1 cellular context compared by ENCODE assay signal in genomic region chr19:19385900-19386339, GRCh38.
TF ChIP-seq lines count a peak whose summit lies in the region.

No MANE protein-coding gene starts in this region.

TF ChIP-seq in K562, 482 proteins besides CTCF, POLR2A, EP300 and RAD21 (continued from another document):
- no peak for TF ChIP-seq RERE (CRISPR knock-in tag; IDR thresholded peaks at IDR 0.05; ENCODE audit: borderline replicate concordance)
- no peak for TF ChIP-seq SRSF1 (IDR thresholded peaks at IDR 0.05; ENCODE audit: low read depth, low read length)
- TF ChIP-seq, protein P1, sequence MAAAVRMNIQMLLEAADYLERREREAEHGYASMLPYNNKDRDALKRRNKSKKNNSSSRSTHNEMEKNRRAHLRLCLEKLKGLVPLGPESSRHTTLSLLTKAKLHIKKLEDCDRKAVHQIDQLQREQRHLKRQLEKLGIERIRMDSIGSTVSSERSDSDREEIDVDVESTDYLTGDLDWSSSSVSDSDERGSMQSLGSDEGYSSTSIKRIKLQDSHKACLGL (CRISPR knock-in tag; IDR thresholded peaks at IDR 0.05; ENCODE audit: borderline replicate concordance, poor library complexity, severe bottlenecking), result no peak
- TF ChIP-seq SIX5 (IDR thresholded peaks at IDR 0.05; ENCODE audit: borderline replicate concordance in 1 of 2, insufficient read depth in 1 of 2, low read depth in 1 of 2, low read length in 2 of 2), result no peak
- TF ChIP-seq USF2 (CRISPR knock-in tag; IDR thresholded peaks at IDR 0.05), result no peak
- no peak for TF ChIP-seq GMEB1 (CRISPR knock-in tag; IDR thresholded peaks at IDR 0.05)
- TF ChIP-seq ARID3B (CRISPR knock-in tag; IDR thresholded peaks at IDR 0.05; ENCODE audit: borderline replicate concordance), result no peak
- no peak for TF ChIP-seq ZC3H4 (CRISPR knock-in tag; IDR thresholded peaks at IDR 0.05; ENCODE audit: borderline replicate concordance)
- no peak for TF ChIP-seq PCBP2 (IDR thresholded peaks at IDR 0.05; ENCODE audit: low read depth, low read length, poor library complexity, severe bottlenecking)
- TF ChIP-seq, protein P2, sequence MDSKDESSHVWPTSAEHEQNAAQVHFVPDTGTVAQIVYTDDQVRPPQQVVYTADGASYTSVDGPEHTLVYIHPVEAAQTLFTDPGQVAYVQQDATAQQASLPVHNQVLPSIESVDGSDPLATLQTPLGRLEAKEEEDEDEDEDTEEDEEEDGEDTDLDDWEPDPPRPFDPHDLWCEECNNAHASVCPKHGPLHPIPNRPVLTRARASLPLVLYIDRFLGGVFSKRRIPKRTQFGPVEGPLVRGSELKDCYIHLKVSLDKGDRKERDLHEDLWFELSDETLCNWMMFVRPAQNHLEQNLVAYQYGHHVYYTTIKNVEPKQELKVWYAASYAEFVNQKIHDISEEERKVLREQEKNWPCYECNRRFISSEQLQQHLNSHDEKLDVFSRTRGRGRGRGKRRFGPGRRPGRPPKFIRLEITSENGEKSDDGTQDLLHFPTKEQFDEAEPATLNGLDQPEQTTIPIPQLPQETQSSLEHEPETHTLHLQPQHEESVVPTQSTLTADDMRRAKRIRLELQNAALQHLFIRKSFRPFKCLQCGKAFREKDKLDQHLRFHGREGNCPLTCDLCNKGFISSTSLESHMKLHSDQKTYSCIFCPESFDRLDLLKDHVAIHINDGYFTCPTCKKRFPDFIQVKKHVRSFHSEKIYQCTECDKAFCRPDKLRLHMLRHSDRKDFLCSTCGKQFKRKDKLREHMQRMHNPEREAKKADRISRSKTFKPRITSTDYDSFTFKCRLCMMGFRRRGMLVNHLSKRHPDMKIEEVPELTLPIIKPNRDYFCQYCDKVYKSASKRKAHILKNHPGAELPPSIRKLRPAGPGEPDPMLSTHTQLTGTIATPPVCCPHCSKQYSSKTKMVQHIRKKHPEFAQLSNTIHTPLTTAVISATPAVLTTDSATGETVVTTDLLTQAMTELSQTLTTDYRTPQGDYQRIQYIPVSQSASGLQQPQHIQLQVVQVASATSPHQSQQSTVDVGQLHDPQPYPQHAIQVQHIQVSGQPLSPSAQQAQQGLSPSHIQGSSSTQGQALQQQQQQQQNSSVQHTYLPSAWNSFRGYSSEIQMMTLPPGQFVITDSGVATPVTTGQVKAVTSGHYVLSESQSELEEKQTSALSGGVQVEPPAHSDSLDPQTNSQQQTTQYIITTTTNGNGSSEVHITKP (IDR thresholded peaks at IDR 0.05; ENCODE audit: partially characterized antibody), result no peak
- no peak; the same call in 1 of the 2 replicates for TF ChIP-seq MYC (IDR thresholded peaks at IDR 0.05; ENCODE audit: low read depth, low read length)
- no peak for TF ChIP-seq MYC (CRISPR knock-in tag; IDR thresholded peaks at IDR 0.05; ENCODE audit: borderline replicate concordance, low read depth)
- no peak for TF ChIP-seq NFYB (IDR thresholded peaks at IDR 0.05; ENCODE audit: extremely low read depth, insufficient read length)
- no peak for TF ChIP-seq CEBPB (tag; IDR thresholded peaks at IDR 0.05)
- TF ChIP-seq, protein P3, sequence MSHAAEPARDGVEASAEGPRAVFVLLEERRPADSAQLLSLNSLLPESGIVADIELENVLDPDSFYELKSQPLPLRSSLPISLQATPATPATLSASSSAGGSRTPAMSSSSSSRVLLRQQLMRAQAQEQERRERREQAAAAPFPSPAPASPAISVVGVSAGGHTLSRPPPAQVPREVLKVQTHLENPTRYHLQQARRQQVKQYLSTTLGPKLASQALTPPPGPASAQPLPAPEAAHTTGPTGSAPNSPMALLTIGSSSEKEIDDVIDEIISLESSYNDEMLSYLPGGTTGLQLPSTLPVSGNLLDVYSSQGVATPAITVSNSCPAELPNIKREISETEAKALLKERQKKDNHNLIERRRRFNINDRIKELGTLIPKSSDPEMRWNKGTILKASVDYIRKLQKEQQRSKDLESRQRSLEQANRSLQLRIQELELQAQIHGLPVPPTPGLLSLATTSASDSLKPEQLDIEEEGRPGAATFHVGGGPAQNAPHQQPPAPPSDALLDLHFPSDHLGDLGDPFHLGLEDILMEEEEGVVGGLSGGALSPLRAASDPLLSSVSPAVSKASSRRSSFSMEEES (CRISPR knock-in tag; IDR thresholded peaks at IDR 0.05), result no peak
- no peak for TF ChIP-seq ZNF280B (CRISPR knock-in tag; IDR thresholded peaks at IDR 0.05)
- TF ChIP-seq CHCHD3 (CRISPR knock-in tag; IDR thresholded peaks at IDR 0.05), result no peak
- no peak for TF ChIP-seq ILF3 (IDR thresholded peaks at IDR 0.05; ENCODE audit: borderline replicate concordance)
- no peak for TF ChIP-seq ZC3H8 (IDR thresholded peaks at IDR 0.05)
- no peak for TF ChIP-seq CBX3 (IDR thresholded peaks at IDR 0.05; ENCODE audit: borderline replicate concordance in 1 of 2, low read length in 2 of 2)
- TF ChIP-seq NCOA1 (IDR thresholded peaks at IDR 0.05; ENCODE audit: low read depth), result no peak
- TF ChIP-seq ZNF445 (CRISPR knock-in tag; IDR thresholded peaks at IDR 0.05; ENCODE audit: low read depth), result no peak
- TF ChIP-seq, protein P4, sequence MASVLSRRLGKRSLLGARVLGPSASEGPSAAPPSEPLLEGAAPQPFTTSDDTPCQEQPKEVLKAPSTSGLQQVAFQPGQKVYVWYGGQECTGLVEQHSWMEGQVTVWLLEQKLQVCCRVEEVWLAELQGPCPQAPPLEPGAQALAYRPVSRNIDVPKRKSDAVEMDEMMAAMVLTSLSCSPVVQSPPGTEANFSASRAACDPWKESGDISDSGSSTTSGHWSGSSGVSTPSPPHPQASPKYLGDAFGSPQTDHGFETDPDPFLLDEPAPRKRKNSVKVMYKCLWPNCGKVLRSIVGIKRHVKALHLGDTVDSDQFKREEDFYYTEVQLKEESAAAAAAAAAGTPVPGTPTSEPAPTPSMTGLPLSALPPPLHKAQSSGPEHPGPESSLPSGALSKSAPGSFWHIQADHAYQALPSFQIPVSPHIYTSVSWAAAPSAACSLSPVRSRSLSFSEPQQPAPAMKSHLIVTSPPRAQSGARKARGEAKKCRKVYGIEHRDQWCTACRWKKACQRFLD (CRISPR knock-in tag; IDR thresholded peaks at IDR 0.05), result no peak
- no peak for TF ChIP-seq BCOR (IDR thresholded peaks at IDR 0.05)
- no peak for TF ChIP-seq NCOR1 (IDR thresholded peaks at IDR 0.05)
